19 cellular contexts compared by ENCODE assay signal in genomic region chr2:181813963-181814565, GRCh38.
DNase-seq lines count a peak whose midpoint lies in the region; ATAC-seq, FAIRE-seq and TF ChIP-seq lines count a peak whose summit lies in the region.
"Had no signal": no experiment of that assay in that cellular context is flagged by ENCODE, and none has a peak within 500 bp of the region (broad histone marks: within the 10 kb centered on the region; RNA-seq: fewer than 3 reads in every experiment).

No MANE protein-coding gene starts in this region.

- H3K4me3 Mint-ChIP-seq in CD14-positive monocyte (no peak overlapping the region), chondrocyte (ENCODE audit: unreplicated experiment) (no peak overlapping the region), nephron (no peak overlapping the region)
- H3K4me3 Mint-ChIP-seq: activated naive CD8-positive, alpha-beta T cell treated with anti-CD3 and anti-CD28 coated beads for 36 hours; stimulated activated memory B cell treated with anti-CD40 and anti-IgM and Interleukin-4, amounts not matched to agents 10 μg/mL and 1 μg/mL and 100 μg/mL, for 72 hours had no signal

- H3K27me3 ChIP-seq in esophagus squamous epithelium (peaks cover 0 to 3% (median 0%) of the 10 kb centered on the region in 4 donors), HepG2 (ENCODE audit: control insufficient read depth in 1 of 2, insufficient read depth in 2 of 2, low read length in 2 of 2) (no peaks in the 10 kb centered on the region)
- H3K27me3 ChIP-seq: dorsolateral prefrontal cortex, heart right ventricle, Peyer's patch had no signal

- 68 to 81% methylated on average over 3 of the region's 3 CpGs for WGBS in esophagus squamous epithelium, 2 donors
- 34% methylated on average over 3 of the region's 3 CpGs for WGBS in HepG2 (ENCODE audit: low lambda C conversion rate)

- CTCF ChIA-PET in HepG2 (lab: Yijun Ruan, JAX; ENCODE audit: low intra/inter-chr PET ratio, low total read pairs) = no interaction called here

- peak overlapping the region; percentile 4 to 81 (median 44) for H3K27ac Mint-ChIP-seq in CD14-positive monocyte
- H3K27ac Mint-ChIP-seq in chondrocyte (ENCODE audit: unreplicated experiment) = peak overlapping the region; percentile 70
- peak overlapping the region; percentile 25 to 82 (median 34) for H3K27ac Mint-ChIP-seq in nephron
- H3K27ac Mint-ChIP-seq: activated naive CD8-positive, alpha-beta T cell treated with anti-CD3 and anti-CD28 coated beads for 36 hours; stimulated activated memory B cell treated with anti-CD40 and anti-IgM and Interleukin-4, amounts not matched to agents 10 μg/mL and 1 μg/mL and 100 μg/mL, for 72 hours had no signal

- H3K36me3 ChIP-seq in esophagus squamous epithelium = no peaks in the 10 kb centered on the region
- H3K36me3 ChIP-seq in HepG2 (replicated peaks in 1 of 2; ENCODE audit: control insufficient read depth in 1 of 2, insufficient read depth in 2 of 2, low read length in 2 of 2) = no peaks in the 10 kb centered on the region
- H3K36me3 ChIP-seq: heart right ventricle, lower lobe of right lung, Peyer's patch had no signal

- no peak for ATAC-seq in HG03196 (IDR thresholded peaks at IDR 0.05; ENCODE audit: unreplicated experiment)
- no peak for ATAC-seq in HepG2
- ATAC-seq: GM12878; heart right ventricle; lower lobe of right lung; stimulated activated memory B cell treated with anti-CD40 and anti-IgM and Interleukin-4, amounts not matched to agents 10 μg/mL and 1 μg/mL and 100 μg/mL, for 72 hours had no signal

- H3K9me3 Mint-ChIP-seq in CD14-positive monocyte (no peaks in the 10 kb centered on the region), chondrocyte (ENCODE audit: low read depth) (peaks cover 6% of the 10 kb centered on the region), nephron (no peaks in the 10 kb centered on the region)
- H3K9me3 Mint-ChIP-seq: activated naive CD8-positive, alpha-beta T cell treated with anti-CD3 and anti-CD28 coated beads for 36 hours; stimulated activated memory B cell treated with anti-CD40 and anti-IgM and Interleukin-4, amounts not matched to agents 10 μg/mL and 1 μg/mL and 100 μg/mL, for 72 hours had no signal

- H2AFZ ChIP-seq in HepG2 (ENCODE audit: low read length) = no peak overlapping the region

- no TSS peak for BruUV-seq in HepG2 (replicated peaks; lab: Mats Ljungman, UMichigan)

- DNase-seq in CD14-positive monocyte (ENCODE audit: low spot score) (no peak), KG1 (lab: John Stamatoyannopoulos, UW) (peak; percentile 4), chondrocyte (ENCODE audit: low spot score) (no peak), superior temporal gyrus (ENCODE audit: extremely low spot score) (no peak), esophagus squamous epithelium (lab: John Stamatoyannopoulos, UW) (no peak), HepG2 (ENCODE audit: low spot score) (no peak)
- DNase-seq: activated naive CD8-positive, alpha-beta T cell treated with anti-CD3 and anti-CD28 coated beads for 36 hours; Caco-2; dorsolateral prefrontal cortex; heart right ventricle; lower lobe of right lung; NCI-H2171 treated with DMSO at 0.1 percent for 48 hours; occipital lobe; Peyer's patch; stimulated activated CD4-positive, alpha-beta T cell treated with anti-CD3 and anti-CD28 coated beads, Interleukin-1b, Interleukin-23, amount 100 ng/mL, for 48 hours had no signal

- H3K27ac ChIP-seq in esophagus squamous epithelium (no peak overlapping the region), HepG2 (ENCODE audit: extremely low read length, insufficient read depth, low read length) (no peak overlapping the region)
- H3K27ac ChIP-seq: dorsolateral prefrontal cortex, heart right ventricle, lower lobe of right lung, Peyer's patch had no signal

- intact Hi-C loops in CD14-positive monocyte (cut with micrococcal nuclease) (no loop called here), esophagus squamous epithelium (cut with DNase I) (no loop called here), HepG2 (cut with micrococcal nuclease; ENCODE audit: unreplicated experiment) (loop anchor here (5.0 kb wide), 1 partner anchor 72 kb away; no protein-coding TSS in a partner anchor)

- H3K27me3 Mint-ChIP-seq in CD14-positive monocyte (ENCODE audit: low read depth in 3 of 3) (peaks cover 0 to 2% (median 0%) of the 10 kb centered on the region in 3 donors), chondrocyte (ENCODE audit: low read depth) (no peaks in the 10 kb centered on the region), nephron (ENCODE audit: low read depth) (no peaks in the 10 kb centered on the region)

- no peaks in the 10 kb centered on the region for H3K36me3 Mint-ChIP-seq in CD14-positive monocyte
- H3K36me3 Mint-ChIP-seq in chondrocyte (ENCODE audit: low read depth) = no peaks in the 10 kb centered on the region
- H3K36me3 Mint-ChIP-seq in nephron (ENCODE audit: low read depth) = no peaks in the 10 kb centered on the region
- H3K36me3 Mint-ChIP-seq: activated naive CD8-positive, alpha-beta T cell treated with anti-CD3 and anti-CD28 coated beads for 36 hours; stimulated activated memory B cell treated with anti-CD40 and anti-IgM and Interleukin-4, amounts not matched to agents 10 μg/mL and 1 μg/mL and 100 μg/mL, for 72 hours had no signal

- no peaks in the 10 kb centered on the region for H3K79me2 ChIP-seq in HepG2 (ENCODE audit: insufficient read depth, low read length)

- POLR2A ChIA-PET in HepG2 (lab: Yijun Ruan, JAX) = no interaction called here

- no peak overlapping the region for H3K9ac ChIP-seq in HepG2 (ENCODE audit: insufficient read depth, low read depth, low read length)

- in situ Hi-C loops in HepG2 (cut with HindIII; ENCODE audit: extremely low pct_ligation_motif_present, low pct_unique_long_range_greater_than_20kb) = no loop called here

- no peaks in the 10 kb centered on the region for H3K9me3 ChIP-seq in esophagus squamous epithelium
- H3K9me3 ChIP-seq in HepG2 (ENCODE audit: low read length) = no peaks in the 10 kb centered on the region
- H3K9me3 ChIP-seq: Caco-2, heart right ventricle, lower lobe of right lung, Peyer's patch had no signal

- no peaks in the 10 kb centered on the region for H4K20me1 ChIP-seq in HepG2 (ENCODE audit: insufficient read depth, low read length)

- H3K4me3 ChIP-seq in esophagus squamous epithelium = no peak overlapping the region
- no peak overlapping the region for H3K4me3 ChIP-seq in HepG2 (replicated peaks in 1 of 3; ENCODE audit: insufficient read depth in 1 of 3, low read depth in 2 of 3, low read length in 3 of 3)
- H3K4me3 ChIP-seq: dorsolateral prefrontal cortex, GM12878, heart right ventricle, lower lobe of right lung, Peyer's patch had no signal

- no peak for TF ChIP-seq POLR2A in esophagus squamous epithelium (IDR thresholded peaks at IDR 0.05)
- no peak for TF ChIP-seq POLR2A in HepG2 (IDR thresholded peaks at IDR 0.05; ENCODE audit: insufficient read depth in 1 of 2, low read depth in 2 of 2, low read length in 2 of 2)

- peaks cover 0 to 18% (median 14%) of the 10 kb centered on the region in 3 donors for H3K4me1 ChIP-seq in esophagus squamous epithelium
- H3K4me1 ChIP-seq in HepG2 (ENCODE audit: insufficient read depth, low read length) = peaks cover 25% of the 10 kb centered on the region

- no peak for FAIRE-seq in HepG2 (lab: Jason Lieb, UNC)
- FAIRE-seq: GM12878 had no signal

- no peak for TF ChIP-seq RAD21 in HepG2 (CRISPR knock-in tag; IDR thresholded peaks at IDR 0.05)

- TF ChIP-seq EP300 in HepG2 (IDR thresholded peaks at IDR 0.05; ENCODE audit: low read depth in 2 of 2, low read length in 2 of 2) = no peak
- TF ChIP-seq EP300 in HepG2 (CRISPR knock-in tag; IDR thresholded peaks at IDR 0.05; ENCODE audit: borderline replicate concordance) = no peak

- H3K4me1 Mint-ChIP-seq in CD14-positive monocyte = peaks cover 36% of the 10 kb centered on the region
- H3K4me1 Mint-ChIP-seq in chondrocyte (ENCODE audit: low read depth) = peaks cover 48% of the 10 kb centered on the region
- H3K4me1 Mint-ChIP-seq in nephron = peaks cover 56% of the 10 kb centered on the region
- H3K4me1 Mint-ChIP-seq: stimulated activated memory B cell treated with anti-CD40 and anti-IgM and Interleukin-4, amounts not matched to agents 10 μg/mL and 1 μg/mL and 100 μg/mL, for 72 hours had no signal

- no peak for TF ChIP-seq CTCF in CD14-positive monocyte (IDR thresholded peaks at IDR 0.05)
- no peak for TF ChIP-seq CTCF in chondrocyte (IDR thresholded peaks at IDR 0.05)
- TF ChIP-seq CTCF in nephron (IDR thresholded peaks at IDR 0.05; ENCODE audit: unreplicated experiment in 3 of 3) = no peak
- TF ChIP-seq CTCF in esophagus squamous epithelium (IDR thresholded peaks at IDR 0.05) = no peak
- no peak for TF ChIP-seq CTCF in HepG2 (CRISPR knock-in tag; IDR thresholded peaks at IDR 0.05)

- no peak overlapping the region for H3K4me2 ChIP-seq in HepG2 (ENCODE audit: low read depth, low read length)

TF ChIP-seq in HepG2, 621 proteins besides CTCF, POLR2A, EP300 and RAD21 (continues in another document):
- TF ChIP-seq ZNF737 (CRISPR knock-in tag; IDR thresholded peaks at IDR 0.05; ENCODE audit: borderline replicate concordance) (no peak), ZBTB39 (CRISPR knock-in tag; IDR thresholded peaks at IDR 0.05) (no peak)
- TF ChIP-seq, protein P1, sequence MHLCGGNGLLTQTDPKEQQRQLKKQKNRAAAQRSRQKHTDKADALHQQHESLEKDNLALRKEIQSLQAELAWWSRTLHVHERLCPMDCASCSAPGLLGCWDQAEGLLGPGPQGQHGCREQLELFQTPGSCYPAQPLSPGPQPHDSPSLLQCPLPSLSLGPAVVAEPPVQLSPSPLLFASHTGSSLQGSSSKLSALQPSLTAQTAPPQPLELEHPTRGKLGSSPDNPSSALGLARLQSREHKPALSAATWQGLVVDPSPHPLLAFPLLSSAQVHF (CRISPR knock-in tag; IDR thresholded peaks at IDR 0.05) = no peak
